In genomic region chr2:239212553-239213419, GRCh38 we compare ENCODE assay signal across 18 cellular contexts.
DNase-seq lines count a peak whose midpoint lies in the region; ATAC-seq, FAIRE-seq and TF ChIP-seq lines count a peak whose summit lies in the region.
"Had no signal": no experiment of that assay in that cellular context is flagged by ENCODE, and none has a peak within 500 bp of the region (broad histone marks: within the 10 kb centered on the region; RNA-seq: fewer than 3 reads in every experiment).

No MANE protein-coding gene starts in this region.

- H3K4me1 Mint-ChIP-seq in stimulated activated effector memory CD8-positive, alpha-beta T cell treated with anti-CD3 and anti-CD28 coated beads, Interleukin-12 subunit alpha, Interleukin-12 subunit beta, amount 100 ng/mL, for 72 hours = peaks cover 55% of the 10 kb centered on the region

- H3K4me3 Mint-ChIP-seq in stimulated activated effector memory CD8-positive, alpha-beta T cell treated with anti-CD3 and anti-CD28 coated beads, Interleukin-12 subunit alpha, Interleukin-12 subunit beta, amount 100 ng/mL, for 72 hours = no peak overlapping the region

- H3K9ac ChIP-seq in K562 (ENCODE audit: insufficient read depth in 1 of 2, low read depth in 2 of 2, low read length in 2 of 2) = peak overlapping the region in 1 of 2 experiments; percentile 68; a peak in 1 of 4 replicates
- H3K9ac ChIP-seq in HepG2 (ENCODE audit: insufficient read depth, low read depth, low read length) = no peak overlapping the region

- DNase-seq in NCI-H146 (lab: John Stamatoyannopoulos, UW) (peak; percentile 25), NCI-H146 treated with DMSO at 0.1 percent for 48 hours (lab: John Stamatoyannopoulos, UW; ENCODE audit: unreplicated experiment) (no peak), K562 (ENCODE audit: extremely low read depth in 1 of 4, low spot score in 3 of 4) (peak; percentile 39 to 49 (median 44)), HepG2 (ENCODE audit: low spot score) (no peak), D341Med (ENCODE audit: low spot score) (no peak), epidermal melanocyte (ENCODE audit: insufficient read length, low spot score) (no peak)
- DNase-seq in stimulated activated effector memory CD8-positive, alpha-beta T cell treated with anti-CD3 and anti-CD28 coated beads, Interleukin-12 subunit alpha, Interleukin-12 subunit beta, amount 100 ng/mL, for 72 hours (ENCODE audit: low spot score in 2 of 2) = no peak
- DNase-seq: activated naive CD4-positive, alpha-beta T cell treated with Interleukin-2 at 50 U/mL for 16 hours; Caco-2; GDM1; MG63; stimulated activated CD4-positive, alpha-beta T cell treated with anti-CD3 and anti-CD28 coated beads, Interleukin-2, amount 100 ng/mL, for 24 hours; WERI-Rb-1 had no signal

- TF ChIP-seq RAD21 in K562 (CRISPR knock-in tag; conservative IDR thresholded peaks at IDR 0.05 in 1 of 2, IDR thresholded peaks at IDR 0.05 in 1 of 2) (no peak), HepG2 (CRISPR knock-in tag; IDR thresholded peaks at IDR 0.05) (no peak)

- H3K4me1 ChIP-seq in K562 (replicated peaks in 1 of 2; ENCODE audit: control insufficient read depth in 2 of 2, insufficient read depth in 2 of 2, low read length in 2 of 2) = peaks cover 20 to 33% of the 10 kb centered on the region in 2 experiments; a peak in 4 of 5 replicates
- H3K4me1 ChIP-seq in HepG2 (ENCODE audit: insufficient read depth, low read length) = 0 out of 2 replicates have a peak, but pooled peaks cover 5% of the 10 kb centered on the region
- H3K4me1 ChIP-seq: breast epithelium, Caco-2 had no signal

- H3K4me2 ChIP-seq in K562 (ENCODE audit: insufficient read depth, low read length) (peak overlapping the region; percentile 52), HepG2 (ENCODE audit: low read depth, low read length) (no peak overlapping the region)

- no peak for TF ChIP-seq POLR2A in K562 (conservative IDR thresholded peaks at IDR 0.05)
- no peak for TF ChIP-seq POLR2A in HepG2 (IDR thresholded peaks at IDR 0.05; ENCODE audit: insufficient read depth in 1 of 2, low read depth in 2 of 2, low read length in 2 of 2)

- TF ChIP-seq CTCF in K562 (IDR thresholded peaks at IDR 0.05 in 2 of 3, conservative IDR thresholded peaks at IDR 0.05 in 1 of 3; ENCODE audit: insufficient read depth in 2 of 3, low read depth in 1 of 3, low read length in 3 of 3) (no peak), HepG2 (CRISPR knock-in tag; IDR thresholded peaks at IDR 0.05) (no peak)

- in situ Hi-C loops in K562 (cut with MboI) (no loop called here), HepG2 (cut with HindIII; ENCODE audit: extremely low pct_ligation_motif_present, low pct_unique_long_range_greater_than_20kb) (no loop called here)

- H3K27ac ChIP-seq in K562 (ENCODE audit: extremely low read depth, low read depth, low read length) = no peak overlapping the region
- H3K27ac ChIP-seq in HepG2 (ENCODE audit: extremely low read length, insufficient read depth, low read length) = no peak overlapping the region
- H3K27ac ChIP-seq: breast epithelium, WERI-Rb-1 had no signal

- peak; percentile 81 for ATAC-seq in K562
- peak; percentile 19; the same call in 1 of the 3 replicates for ATAC-seq in HepG2
- ATAC-seq in stimulated activated effector memory CD8-positive, alpha-beta T cell treated with anti-CD3 and anti-CD28 coated beads, Interleukin-12 subunit alpha, Interleukin-12 subunit beta, amount 100 ng/mL, for 72 hours = no peak
- ATAC-seq in HG02571 (IDR thresholded peaks at IDR 0.05; ENCODE audit: unreplicated experiment) = no peak
- ATAC-seq: SK-N-SH treated with all-trans-retinoic acid at 6 μM for 48 hours had no signal

- peak; percentile 15 for FAIRE-seq in K562 (lab: Jason Lieb, UNC)
- no peak for FAIRE-seq in HepG2 (lab: Jason Lieb, UNC)
- FAIRE-seq: A204.1, islet of Langerhans had no signal

- TF ChIP-seq EP300 in K562 (IDR thresholded peaks at IDR 0.05; ENCODE audit: low read length) (no peak; the same call in 1 of the 2 replicates), HepG2 (IDR thresholded peaks at IDR 0.05; ENCODE audit: low read depth in 2 of 2, low read length in 2 of 2) (no peak), HepG2 (CRISPR knock-in tag; IDR thresholded peaks at IDR 0.05; ENCODE audit: borderline replicate concordance) (no peak)

- H3K79me2 ChIP-seq in K562 (ENCODE audit: control insufficient read depth, insufficient read depth, low read length) (peaks cover 13% of the 10 kb centered on the region), HepG2 (ENCODE audit: insufficient read depth, low read length) (peaks cover 9% of the 10 kb centered on the region)

- H3K9me3 ChIP-seq in K562 (replicated peaks; ENCODE audit: control insufficient read depth, insufficient read depth, low read depth, low read length) = no peaks in the 10 kb centered on the region
- H3K9me3 ChIP-seq in HepG2 (ENCODE audit: low read length) = no peaks in the 10 kb centered on the region
- H3K9me3 ChIP-seq: breast epithelium, Caco-2, MG63 had no signal

- H3K36me3 ChIP-seq in K562 (ENCODE audit: control insufficient read depth, insufficient read depth, low read length) = no peaks in the 10 kb centered on the region
- H3K36me3 ChIP-seq in HepG2 (replicated peaks in 1 of 2; ENCODE audit: control insufficient read depth in 1 of 2, insufficient read depth in 2 of 2, low read length in 2 of 2) = no peaks in the 10 kb centered on the region
- H3K36me3 ChIP-seq: breast epithelium, MG63, WERI-Rb-1 had no signal

- H3K27me3 ChIP-seq in K562 (ENCODE audit: control insufficient read depth in 2 of 2, insufficient read depth in 2 of 2, low read length in 2 of 2) (no peaks in the 10 kb centered on the region), HepG2 (ENCODE audit: control insufficient read depth in 1 of 2, insufficient read depth in 2 of 2, low read length in 2 of 2) (no peaks in the 10 kb centered on the region)
- H3K27me3 ChIP-seq: breast epithelium, MG63 had no signal

- no TSS peak for BruUV-seq in K562 (replicated peaks; lab: Mats Ljungman, UMichigan)
- BruUV-seq in HepG2 (replicated peaks; lab: Mats Ljungman, UMichigan) = no TSS peak

- CTCF ChIA-PET in K562 (lab: Yijun Ruan, JAX; ENCODE audit: low intra/inter-chr PET ratio) = interaction anchor here (0.7 kb wide), 1 partner anchor 1244 kb away, joined by 3 read pairs; no protein-coding TSS in a partner anchor
- CTCF ChIA-PET in HepG2 (lab: Yijun Ruan, JAX; ENCODE audit: low intra/inter-chr PET ratio, low total read pairs) = no interaction called here

- H3K36me3 Mint-ChIP-seq in stimulated activated effector memory CD8-positive, alpha-beta T cell treated with anti-CD3 and anti-CD28 coated beads, Interleukin-12 subunit alpha, Interleukin-12 subunit beta, amount 100 ng/mL, for 72 hours = no peaks in the 10 kb centered on the region

- POLR2A ChIA-PET in K562 (lab: Yijun Ruan, JAX) (interaction anchor here (0.8 to 1.2 kb wide), 3 partner anchors 15 to 188 kb away, joined by 3 read pairs; partner anchors contain the start of gene HDAC4), HepG2 (lab: Yijun Ruan, JAX) (interaction anchor here (1.4 kb wide), 1 partner anchor 188 kb away, joined by 3 read pairs; the partner anchor contains the start of gene HDAC4)

- no peak overlapping the region for H2AFZ ChIP-seq in K562 (ENCODE audit: low read depth, low read length)
- no peak overlapping the region for H2AFZ ChIP-seq in HepG2 (ENCODE audit: low read length)

- no peaks in the 10 kb centered on the region for H3K9me3 Mint-ChIP-seq in stimulated activated effector memory CD8-positive, alpha-beta T cell treated with anti-CD3 and anti-CD28 coated beads, Interleukin-12 subunit alpha, Interleukin-12 subunit beta, amount 100 ng/mL, for 72 hours

- H3K4me3 ChIP-seq in K562 = no peak overlapping the region
- H3K4me3 ChIP-seq in HepG2 (replicated peaks in 1 of 3; ENCODE audit: insufficient read depth in 1 of 3, low read depth in 2 of 3, low read length in 3 of 3) = no peak overlapping the region
- H3K4me3 ChIP-seq: breast epithelium, MG63 had no signal

- H4K20me1 ChIP-seq in K562 (replicated peaks; ENCODE audit: control insufficient read depth, insufficient read depth, low read length) (peaks cover 15% of the 10 kb centered on the region; the same call in 1 of the 2 replicates), HepG2 (ENCODE audit: insufficient read depth, low read length) (peaks cover 17% of the 10 kb centered on the region)

- WGBS in K562 (ENCODE audit: insufficient coverage, low coverage, missing lambda C conversion rate) = 30% methylated on average over 13 of the region's 19 CpGs
- 85% methylated on average over 19 of the region's 19 CpGs for WGBS in HepG2 (ENCODE audit: low lambda C conversion rate)

- intact Hi-C loops in K562 (cut with micrococcal nuclease) (no loop called here), HepG2 (cut with micrococcal nuclease; ENCODE audit: unreplicated experiment) (no loop called here)

- peak overlapping the region; percentile 24 for H3K27ac Mint-ChIP-seq in stimulated activated effector memory CD8-positive, alpha-beta T cell treated with anti-CD3 and anti-CD28 coated beads, Interleukin-12 subunit alpha, Interleukin-12 subunit beta, amount 100 ng/mL, for 72 hours

- peaks cover 2% of the 10 kb centered on the region for H3K9me1 ChIP-seq in K562 (ENCODE audit: control insufficient read depth, insufficient read depth, low read length)

TF ChIP-seq in K562, 482 proteins besides CTCF, POLR2A, EP300 and RAD21 (continues in another document):
- TF ChIP-seq ZBTB7A (IDR thresholded peaks at IDR 0.05; ENCODE audit: borderline replicate concordance, control insufficient read depth, low read depth, low read length) (peak; percentile 46; the same call in 1 of the 2 replicates), TAL1 (IDR thresholded peaks at IDR 0.05) (peak; percentile 28; the same call in 1 of the 2 replicates), ARID1B (IDR thresholded peaks at IDR 0.05) (peak; percentile 59), CBFA2T2 (conservative IDR thresholded peaks at IDR 0.05) (0 out of 2 replicates have a peak, but pooled peaks have one; percentile 13), CBFA2T3 (IDR thresholded peaks at IDR 0.05) (peak; percentile 56), TEAD4 (IDR thresholded peaks at IDR 0.05; ENCODE audit: low read length) (0 out of 2 replicates have a peak, but pooled peaks have one; percentile 13), TEAD4 (CRISPR knock-in tag; IDR thresholded peaks at IDR 0.05; ENCODE audit: borderline replicate concordance) (no peak)

Comparison
In these comparisons a context has a peak if more than half of its experiments do, and no peak if none do; other contexts are left out.
1. DNase-seq: peak in NCI-H146 (single experiment) and K562 (4 of 4); none in NCI-H146 treated with DMSO at 0.1 percent for 48 hours (single experiment), HepG2 (single experiment), stimulated activated effector memory CD8-positive, alpha-beta T cell treated with anti-CD3 and anti-CD28 coated beads, Interleukin-12 subunit alpha, Interleukin-12 subunit beta, amount 100 ng/mL, for 72 hours (0 of 2), D341Med (single experiment) and epidermal melanocyte (single experiment).
2. ATAC-seq: peak in K562 (single experiment) and HepG2 (single experiment); none in stimulated activated effector memory CD8-positive, alpha-beta T cell treated with anti-CD3 and anti-CD28 coated beads, Interleukin-12 subunit alpha, Interleukin-12 subunit beta, amount 100 ng/mL, for 72 hours (single experiment) and HG02571 (single experiment).